ENCODE assay signal across 8 cellular contexts in the genomic region with DNA sequence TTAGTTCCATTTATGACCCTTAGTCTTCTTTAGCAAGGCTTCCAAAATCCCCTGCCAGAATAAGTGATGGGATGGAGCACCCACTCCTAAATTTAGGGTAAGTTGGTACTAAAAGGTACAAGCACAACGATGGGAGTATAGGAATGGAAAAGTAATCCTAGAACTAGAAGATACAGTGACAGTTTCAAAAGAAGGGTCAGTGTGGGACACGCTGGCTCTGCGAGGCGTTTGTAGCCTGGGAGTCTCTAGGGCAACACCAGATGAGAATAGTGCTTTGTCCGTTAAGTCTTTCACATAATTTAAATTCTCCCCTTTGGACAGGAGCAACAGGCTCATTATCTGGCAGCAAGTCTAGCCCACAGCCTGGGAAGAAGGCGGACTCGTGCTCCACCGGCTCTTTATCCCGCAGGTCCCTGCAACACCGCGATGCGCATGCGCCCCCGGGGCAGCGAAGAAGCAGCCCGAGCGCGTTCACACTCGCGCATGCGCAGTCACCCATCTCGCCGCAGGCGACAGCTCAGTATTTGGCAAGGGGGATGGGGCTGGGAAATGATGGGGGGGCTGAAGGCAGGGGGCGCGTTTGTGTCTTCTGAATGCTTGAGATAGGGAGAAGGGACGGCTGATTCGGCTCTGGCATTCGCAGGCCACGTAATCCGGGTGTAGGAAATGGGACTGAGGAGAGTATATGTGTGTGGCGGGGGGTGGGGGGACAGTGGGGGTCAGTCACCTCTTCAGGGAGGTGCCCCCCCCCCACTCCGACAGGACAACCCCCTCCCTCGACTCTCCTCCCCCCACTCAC. TPM values are rescaled to one million over a fixed set of nuclear protein-coding genes. Genes with fewer than 3 reads are reported as not detected.
DNase-seq lines count a peak whose midpoint lies in the region; ATAC-seq and TF ChIP-seq lines count a peak whose summit lies in the region.

No MANE protein-coding gene starts in this region.

- H3K4me1 Mint-ChIP-seq in nephron progenitor cell = peaks cover 35% of the 10 kb centered on the region

- peak overlapping the region; percentile 98 for H3K27ac Mint-ChIP-seq in nephron progenitor cell

- H3K36me3 Mint-ChIP-seq in nephron progenitor cell (ENCODE audit: low read depth) = peaks cover 26% of the 10 kb centered on the region

- peaks cover 9% of the 10 kb centered on the region for H3K9me3 Mint-ChIP-seq in nephron progenitor cell

- TF ChIP-seq POLR2A in Raji (IDR thresholded peaks at IDR 0.05; ENCODE audit: insufficient read depth, low read depth, low read length) = peak; percentile 68

- peaks cover 20% of the 10 kb centered on the region for H3K27me3 Mint-ChIP-seq in nephron progenitor cell (ENCODE audit: low read depth, poor library complexity)

- TF ChIP-seq CTCF in fibroblast of villous mesenchyme (IDR thresholded peaks at IDR 0.05; ENCODE audit: insufficient read depth, low read depth, low read length) (no peak), nephron progenitor cell (IDR thresholded peaks at IDR 0.05) (no peak)

- H3K4me3 ChIP-seq in fibroblast of villous mesenchyme (ENCODE audit: low read depth, low read length) = peak overlapping the region; percentile 79

- H3K4me3 Mint-ChIP-seq in nephron progenitor cell = peak overlapping the region; percentile 94

- ATAC-seq in GM21786 (IDR thresholded peaks at IDR 0.05; ENCODE audit: unreplicated experiment) = peak; percentile 27
- ATAC-seq in stimulated activated naive CD8-positive, alpha-beta T cell treated with anti-CD3 and anti-CD28 coated beads, Interleukin-15, Interleukin-2, amounts not matched to agents 100 U/mL and 50 U/mL, for 24 hours = peak; percentile 64

- DNase-seq in DMS114 treated with DMSO at 0.1 percent for 48 hours (lab: John Stamatoyannopoulos, UW; ENCODE audit: unreplicated experiment) = peak; percentile 70
- peak; percentile 88 for DNase-seq in M059J (ENCODE audit: low read depth)
- peak; percentile 98 for DNase-seq in activated effector memory CD4-positive, alpha-beta T cell treated with anti-CD3 and anti-CD28 coated beads, Interleukin-2, amount 50 U/mL, for 16 hours
- peak; percentile 94 for DNase-seq in fibroblast of villous mesenchyme (ENCODE audit: low read depth)
- DNase-seq in nephron progenitor cell = peak; percentile 99
- DNase-seq in stimulated activated naive CD8-positive, alpha-beta T cell treated with anti-CD3 and anti-CD28 coated beads, Interleukin-15, Interleukin-2, amounts not matched to agents 100 U/mL and 50 U/mL, for 24 hours = peak; percentile 99

RNA-seq across cellular contexts. Expression of a gene that starts 0.6 kb away (rescaled TPM):
- 28.2 and 47.5 TPM in 2 replicates for total RNA-seq in M059J (2014; rRNA removed; shearing (Covaris generic))
- total RNA-seq in fibroblast of villous mesenchyme = 43.5 and 59.2 TPM in 2 replicates

RNA-seq across cellular contexts. Expression of a gene that starts 30.4 kb away (rescaled TPM):
- 61.9 and 112 TPM in 2 replicates for total RNA-seq in M059J (2014; rRNA removed; shearing (Covaris generic))
- 56.4 and 61.3 TPM in 2 replicates for total RNA-seq in fibroblast of villous mesenchyme

Comparison
In these comparisons a context has a peak if more than half of its experiments do, and no peak if none do; other contexts are left out.
1. Peak in every context shown above with its lines: DNase-seq, ATAC-seq and H3K4me3 ChIP-seq.